ENCODE assay signal across 12 cellular contexts in the genomic region with DNA sequence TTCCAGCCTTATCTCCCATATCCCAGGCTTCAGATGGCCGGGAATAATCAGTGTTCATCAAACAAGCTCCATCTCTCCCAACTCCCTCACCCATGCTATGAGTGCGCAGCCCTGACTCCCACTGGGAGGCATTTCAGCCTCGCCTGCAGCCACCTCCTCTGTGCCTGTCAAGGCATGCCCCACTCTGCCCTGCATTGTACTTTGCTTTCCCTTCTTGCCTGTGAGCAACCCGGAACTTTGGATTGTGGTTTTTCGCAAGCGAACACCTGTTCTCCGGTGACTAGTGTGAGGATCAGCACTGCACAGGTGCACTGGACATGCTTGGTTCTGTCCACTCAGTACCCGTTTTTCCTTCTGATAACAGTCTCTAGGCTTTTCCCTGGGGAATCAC. TPM values are rescaled to one million over a fixed set of nuclear protein-coding genes. Genes with fewer than 3 reads are reported as not detected.
DNase-seq lines count a peak whose midpoint lies in the region; ATAC-seq and TF ChIP-seq lines count a peak whose summit lies in the region.
"Had no signal": no experiment of that assay in that cellular context is flagged by ENCODE, and none has a peak within 500 bp of the region (broad histone marks: within the 10 kb centered on the region; RNA-seq: fewer than 3 reads in every experiment).

No MANE protein-coding gene starts in this region.

- peaks cover 0 to 16% (median 8%) of the 10 kb centered on the region in 5 donors for H3K27me3 Mint-ChIP-seq in naive thymus-derived CD4-positive, alpha-beta T cell

- WGBS in esophagus muscularis mucosa = 91% methylated on average over 8 of the region's 8 CpGs

- no peaks in the 10 kb centered on the region for H3K79me2 ChIP-seq in DND-41 (ENCODE audit: insufficient read depth, low read length)

- H3K9me3 ChIP-seq in DND-41 (ENCODE audit: insufficient read depth, low read length, severe bottlenecking) = no peaks in the 10 kb centered on the region
- H3K9me3 ChIP-seq in SJCRH30 (replicated peaks) = no peaks in the 10 kb centered on the region
- H3K9me3 ChIP-seq in mucosa of descending colon = no peaks in the 10 kb centered on the region
- no peaks in the 10 kb centered on the region for H3K9me3 ChIP-seq in esophagus muscularis mucosa
- no peaks in the 10 kb centered on the region for H3K9me3 ChIP-seq in naive thymus-derived CD4-positive, alpha-beta T cell (ENCODE audit: control insufficient read depth in 2 of 3, low read length in 3 of 3)
- H3K9me3 ChIP-seq: right atrium auricular region had no signal

- H2AFZ ChIP-seq in DND-41 (ENCODE audit: low read depth, low read length) = no peak overlapping the region

- peak; percentile 39 for DNase-seq in DND-41
- peak; percentile 52 for DNase-seq in NCI-H1105 (lab: John Stamatoyannopoulos, UW)
- DNase-seq in SJCRH30 = peak; percentile 60 to 74
- peak in 2 of 3 donors; percentile 64 to 68 for DNase-seq in mucosa of descending colon
- no peak for DNase-seq in Kasumi-1 (lab: John Stamatoyannopoulos, UW)
- no peak for DNase-seq in esophagus muscularis mucosa (ENCODE audit: extremely low spot score)
- DNase-seq in naive thymus-derived CD4-positive, alpha-beta T cell = no peak
- no peak for DNase-seq in caudate nucleus (lab: John Stamatoyannopoulos, UW)
- DNase-seq: activated CD4-positive, alpha-beta T cell treated with anti-CD3 and anti-CD28 coated beads for 1 hour had no signal

- CTCF ChIA-PET in naive thymus-derived CD4-positive, alpha-beta T cell (lab: Charles Lee) = no interaction called here

- TF ChIP-seq CTCF in DND-41 (IDR thresholded peaks at IDR 0.05; ENCODE audit: borderline replicate concordance, extremely low read depth, low read length, poor library complexity, severe bottlenecking) = no peak
- TF ChIP-seq CTCF in mucosa of descending colon (IDR thresholded peaks at IDR 0.05) = no peak
- TF ChIP-seq CTCF in esophagus muscularis mucosa (IDR thresholded peaks at IDR 0.05) = no peak

- H3K36me3 Mint-ChIP-seq in naive thymus-derived CD4-positive, alpha-beta T cell = no peaks in the 10 kb centered on the region
- H3K36me3 Mint-ChIP-seq: CD14-positive monocyte had no signal

- peak overlapping the region; percentile 25; the same call in 1 of the 2 replicates for H3K4me2 ChIP-seq in DND-41 (ENCODE audit: insufficient read depth, low read length)

- POLR2A ChIA-PET in naive thymus-derived CD4-positive, alpha-beta T cell (lab: Charles Lee) = no interaction called here

- TF ChIP-seq POLR2A in esophagus muscularis mucosa (IDR thresholded peaks at IDR 0.05; ENCODE audit: low read depth) = no peak

- no peak for TF ChIP-seq EP300 in esophagus muscularis mucosa (IDR thresholded peaks at IDR 0.05)

- no peak overlapping the region for H3K4me3 Mint-ChIP-seq in naive thymus-derived CD4-positive, alpha-beta T cell
- H3K4me3 Mint-ChIP-seq: activated T-helper 17 cell treated with anti-CD3 and anti-CD28 coated beads, Interleukin-2, amount 50 U/mL, for 72 hours had no signal

- peak overlapping the region; percentile 26 for H3K27ac ChIP-seq in DND-41 (ENCODE audit: low read length)
- no peak overlapping the region for H3K27ac ChIP-seq in SJCRH30
- H3K27ac ChIP-seq in esophagus muscularis mucosa (replicated peaks in 1 of 4) = no peak overlapping the region
- no peak overlapping the region for H3K27ac ChIP-seq in naive thymus-derived CD4-positive, alpha-beta T cell (ENCODE audit: low read depth, low read length)
- H3K27ac ChIP-seq in caudate nucleus (ENCODE audit: low read depth, low read length) = no peak overlapping the region
- H3K27ac ChIP-seq: right atrium auricular region had no signal

- H3K27ac Mint-ChIP-seq in naive thymus-derived CD4-positive, alpha-beta T cell = no peak overlapping the region
- H3K27ac Mint-ChIP-seq: activated T-helper 17 cell treated with anti-CD3 and anti-CD28 coated beads, Interleukin-2, amount 50 U/mL, for 72 hours; CD14-positive monocyte had no signal

- ATAC-seq in DND-41 (ENCODE audit: insufficient read depth, low read depth) = peak; percentile 78
- peak; percentile 90 for ATAC-seq in mucosa of descending colon
- no peak for ATAC-seq in naive thymus-derived CD4-positive, alpha-beta T cell

- no peaks in the 10 kb centered on the region for H4K20me1 ChIP-seq in DND-41 (ENCODE audit: insufficient read depth, low read length)

- H3K36me3 ChIP-seq in DND-41 (ENCODE audit: insufficient read depth, low read length) = no peaks in the 10 kb centered on the region
- no peaks in the 10 kb centered on the region for H3K36me3 ChIP-seq in SJCRH30
- no peaks in the 10 kb centered on the region for H3K36me3 ChIP-seq in mucosa of descending colon (ENCODE audit: low read depth)
- no peaks in the 10 kb centered on the region for H3K36me3 ChIP-seq in esophagus muscularis mucosa
- no peaks in the 10 kb centered on the region for H3K36me3 ChIP-seq in naive thymus-derived CD4-positive, alpha-beta T cell (ENCODE audit: control insufficient read depth in 2 of 3, insufficient read depth in 3 of 3, low read length in 3 of 3)
- H3K36me3 ChIP-seq: right atrium auricular region had no signal

- H3K9ac ChIP-seq in DND-41 (ENCODE audit: low read depth, low read length) = no peak overlapping the region

- no peaks in the 10 kb centered on the region for H3K9me3 Mint-ChIP-seq in naive thymus-derived CD4-positive, alpha-beta T cell
- H3K9me3 Mint-ChIP-seq: activated T-helper 17 cell treated with anti-CD3 and anti-CD28 coated beads, Interleukin-2, amount 50 U/mL, for 72 hours; CD14-positive monocyte had no signal

- peaks cover 0 to 3% (median 0%) of the 10 kb centered on the region in 7 donors for H3K4me1 Mint-ChIP-seq in naive thymus-derived CD4-positive, alpha-beta T cell
- H3K4me1 Mint-ChIP-seq: activated T-helper 17 cell treated with anti-CD3 and anti-CD28 coated beads, Interleukin-2, amount 50 U/mL, for 72 hours had no signal

- H3K4me3 ChIP-seq in DND-41 (ENCODE audit: low read depth in 1 of 2, low read length in 2 of 2) (no peak overlapping the region), SJCRH30 (no peak overlapping the region), mucosa of descending colon (no peak overlapping the region), esophagus muscularis mucosa (no peak overlapping the region)
- H3K4me3 ChIP-seq in naive thymus-derived CD4-positive, alpha-beta T cell (ENCODE audit: low read length) = no peak overlapping the region
- H3K4me3 ChIP-seq: right atrium auricular region had no signal

- intact Hi-C loops in mucosa of descending colon (cut with DNase I, micrococcal nuclease) = no loop called here
- intact Hi-C loops in esophagus muscularis mucosa (cut with DNase I) = no loop called here
- intact Hi-C loops in naive thymus-derived CD4-positive, alpha-beta T cell (cut with micrococcal nuclease) = no loop called here

- no peaks in the 10 kb centered on the region for H3K27me3 ChIP-seq in DND-41 (ENCODE audit: insufficient read depth, low read length, poor library complexity)
- H3K27me3 ChIP-seq in SJCRH30 = no peaks in the 10 kb centered on the region
- no peaks in the 10 kb centered on the region for H3K27me3 ChIP-seq in esophagus muscularis mucosa
- H3K27me3 ChIP-seq in naive thymus-derived CD4-positive, alpha-beta T cell (ENCODE audit: control insufficient read depth in 2 of 2, insufficient read depth in 2 of 2, low read length in 2 of 2) = no peaks in the 10 kb centered on the region
- H3K27me3 ChIP-seq: right atrium auricular region had no signal

- H3K4me1 ChIP-seq in DND-41 (ENCODE audit: insufficient read depth, low read length) (peaks cover 24% of the 10 kb centered on the region), SJCRH30 (peaks cover 20% of the 10 kb centered on the region), mucosa of descending colon (ENCODE audit: low read depth) (peaks cover 17% of the 10 kb centered on the region), esophagus muscularis mucosa (no peaks in the 10 kb centered on the region)
- H3K4me1 ChIP-seq in naive thymus-derived CD4-positive, alpha-beta T cell (ENCODE audit: control insufficient read depth in 2 of 2, insufficient read depth in 2 of 2, low read length in 2 of 2) = no peaks in the 10 kb centered on the region
- H3K4me1 ChIP-seq: right atrium auricular region had no signal

RNA-seq across cellular contexts. Expression of gene CHST6, which starts 9.2 kb away (rescaled TPM):
- not detected in 2 replicates for total RNA-seq in SJCRH30 (2014; rRNA removed; shearing (Covaris generic))
- total RNA-seq in mucosa of descending colon (1 to 10 TPM; 1.8 to 2.9 (median 2.9) TPM), esophagus muscularis mucosa (1 to 10 TPM in 1 of 4 donors, under 1 TPM in 3; 0.33 to 2.4 (median 0.90) TPM)
- under 1 TPM in 3 of 5 experiments, not detected in 2; 0.05 to 0.14 (median 0.11) TPM for total RNA-seq in naive thymus-derived CD4-positive, alpha-beta T cell
- polyA plus RNA-seq in naive thymus-derived CD4-positive, alpha-beta T cell = not detected
- total RNA-seq: activated T-helper 17 cell treated with anti-CD3 and anti-CD28 coated beads, Interleukin-2, amount 50 U/mL, for 72 hours had no signal
- polyA plus RNA-seq: CD14-positive monocyte had no signal

RNA-seq across cellular contexts. Expression of gene TMEM170A, which starts 21.5 kb away (rescaled TPM):
- 21.6 and 22.0 TPM in 2 replicates for total RNA-seq in SJCRH30 (2014; rRNA removed; shearing (Covaris generic))
- 10 to 100 TPM; 46.7 to 76.8 (median 46.7) TPM for total RNA-seq in mucosa of descending colon
- 10 to 100 TPM; 11.2 to 18.3 (median 14.9) TPM for total RNA-seq in esophagus muscularis mucosa
- 10 to 100 TPM; 31.0 to 50.9 (median 46.6) TPM for total RNA-seq in naive thymus-derived CD4-positive, alpha-beta T cell
- polyA plus RNA-seq in naive thymus-derived CD4-positive, alpha-beta T cell = 10 to 100 TPM; 33.4 to 34.7 TPM

RNA-seq across cellular contexts. Expression of gene CHST5, which starts 49.9 kb away (rescaled TPM):
- not detected in 2 replicates for total RNA-seq in SJCRH30 (2014; rRNA removed; shearing (Covaris generic))
- 100 to 1,000 TPM in 2 of 3 donors, 10 to 100 TPM in 1; 27.4 to 111 (median 105) TPM for total RNA-seq in mucosa of descending colon
- total RNA-seq in esophagus muscularis mucosa = not detected
- not detected for total RNA-seq in naive thymus-derived CD4-positive, alpha-beta T cell
- not detected for polyA plus RNA-seq in naive thymus-derived CD4-positive, alpha-beta T cell
- total RNA-seq: activated T-helper 17 cell treated with anti-CD3 and anti-CD28 coated beads, Interleukin-2, amount 50 U/mL, for 72 hours had no signal
- polyA plus RNA-seq: CD14-positive monocyte had no signal

RNA-seq across cellular contexts. Expression of gene CFDP1, which starts 52.7 kb away (rescaled TPM):
- total RNA-seq in SJCRH30 (2014; rRNA removed; shearing (Covaris generic)) = 42.0 and 50.3 TPM in 2 replicates
- total RNA-seq in mucosa of descending colon (100 to 1,000 TPM in 1 of 3 donors, 10 to 100 TPM in 2; 71.9 to 101 (median 72.0) TPM), esophagus muscularis mucosa (10 to 100 TPM; 42.4 to 49.5 (median 44.0) TPM)
- total RNA-seq in naive thymus-derived CD4-positive, alpha-beta T cell = 10 to 100 TPM; 34.9 to 41.4 (median 39.4) TPM
- 10 to 100 TPM; 36.6 to 42.1 TPM for polyA plus RNA-seq in naive thymus-derived CD4-positive, alpha-beta T cell

Comparison
In these comparisons a context has a peak if more than half of its experiments do, and no peak if none do; other contexts are left out.
1. DNase-seq: peak in DND-41 (single experiment), NCI-H1105 (single experiment), SJCRH30 (2 of 2) and mucosa of descending colon (2 of 3); none in Kasumi-1 (0 of 2), esophagus muscularis mucosa (single experiment), naive thymus-derived CD4-positive, alpha-beta T cell (0 of 9) and caudate nucleus (0 of 61).
2. RNA of gene CHST5, which starts 49.9 kb away (total RNA-seq): 27.4 to 111 TPM in mucosa of descending colon; not detected in esophagus muscularis mucosa, not detected in SJCRH30 and not detected in naive thymus-derived CD4-positive, alpha-beta T cell; every median in the first group is over 10 times any median in the second.